ENCODE assay signal across 24 cellular contexts in genomic region chr15:36301931-36302330, GRCh38.
"Had no signal": no experiment of that assay in that cellular context is flagged by ENCODE, and none has a peak within 500 bp of the region (broad histone marks: within the 10 kb centered on the region; RNA-seq: fewer than 3 reads in every experiment).

No MANE protein-coding gene starts in this region.

- DNase-seq: cortex of kidney; effector memory CD8-positive, alpha-beta T cell; erythroblast; esophagus squamous epithelium; gastrocnemius medialis; head of caudate nucleus; left ventricle myocardium superior; lower lobe of right lung; naive thymus-derived CD8-positive, alpha-beta T cell; nephron progenitor cell; occipital lobe; ovary; posterior cingulate gyrus; psoas muscle; right cardiac atrium; sigmoid colon; spleen; stimulated activated CD4-positive, alpha-beta T cell treated with anti-CD3 and anti-CD28 coated beads, Interleukin-4, amount 100 ng/mL, for 4 hours; stimulated activated naive CD8-positive, alpha-beta T cell treated with anti-CD3 and anti-CD28 coated beads, Interleukin-15, Interleukin-2, amounts not matched to agents 100 U/mL and 50 U/mL, for 24 hours; substantia nigra; testis; tibial artery; upper lobe of left lung had no signal

- ATAC-seq: effector memory CD8-positive, alpha-beta T cell; gastrocnemius medialis; left ventricle myocardium superior; lower lobe of right lung; naive thymus-derived CD8-positive, alpha-beta T cell; psoas muscle; right cardiac atrium; stimulated activated memory B cell treated with anti-CD40 and anti-IgM and Interleukin-4, amounts not matched to agents 10 μg/mL and 1 μg/mL and 100 μg/mL, for 72 hours; stimulated activated naive CD8-positive, alpha-beta T cell treated with anti-CD3 and anti-CD28 coated beads, Interleukin-15, Interleukin-2, amounts not matched to agents 100 U/mL and 50 U/mL, for 24 hours had no signal

- H3K4me3 ChIP-seq: esophagus squamous epithelium, gastrocnemius medialis, lower lobe of right lung, ovary, psoas muscle, sigmoid colon, spleen, testis, tibial artery, upper lobe of left lung had no signal
